Comparison of ENCODE assay signal across 20 cellular contexts in the genomic region with DNA sequence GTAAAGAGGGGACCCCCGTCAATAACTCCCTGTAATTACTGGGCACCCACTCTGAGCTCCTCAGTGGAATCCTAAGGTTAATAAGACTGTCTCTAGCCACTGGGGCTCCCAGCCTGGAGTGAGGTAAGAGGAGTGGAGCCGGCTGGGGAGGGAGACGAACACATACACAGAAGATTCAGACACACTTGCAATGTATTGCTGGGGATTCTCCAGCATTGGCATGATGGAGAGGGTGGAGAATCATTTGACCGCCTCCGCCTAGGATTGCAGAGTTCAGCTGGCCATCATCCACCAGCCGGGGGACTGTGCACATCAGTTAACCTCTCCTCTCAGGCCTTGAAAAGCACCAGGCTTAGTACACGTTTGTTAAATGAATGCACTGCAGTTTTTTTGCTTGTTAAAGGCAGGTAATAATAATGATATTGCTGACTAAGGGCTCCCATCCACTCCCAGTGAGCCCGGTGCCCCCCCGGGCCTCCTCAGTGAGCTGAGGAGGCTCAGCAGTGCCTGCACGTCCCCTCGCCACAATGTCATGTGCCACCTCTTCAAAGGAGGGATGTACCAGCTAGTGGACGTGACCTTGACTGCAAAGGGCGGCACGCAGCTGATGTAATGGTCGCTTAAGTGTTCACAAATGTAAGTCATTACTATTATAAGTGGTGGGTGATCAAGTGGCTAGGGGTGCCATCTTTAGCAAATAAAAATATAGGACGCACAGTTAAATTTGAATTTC. TPM values are rescaled to one million over a fixed set of nuclear protein-coding genes. Genes with fewer than 3 reads are reported as not detected.
"Had no signal": no experiment of that assay in that cellular context is flagged by ENCODE, and none has a peak within 500 bp of the region (broad histone marks: within the 10 kb centered on the region; RNA-seq: fewer than 3 reads in every experiment).

No MANE protein-coding gene starts in this region.

- H3K27ac ChIP-seq: SK-N-MC, uterus, WERI-Rb-1 had no signal

- H3K9me3 Mint-ChIP-seq: activated CD4-positive, alpha-beta T cell treated with anti-CD3 and anti-CD28 coated beads, Interleukin-2, amount 10 ng/mL, durations not matched to agents 24 days and 14 days; activated naive CD4-positive, alpha-beta T cell treated with anti-CD3 and anti-CD28 coated beads, Interleukin-2, amount 50 U/mL, for 24 hours; activated T-helper 2 cell treated with anti-CD3 and anti-CD28 coated beads, Interferon-gamma antibody, Interleukin-2, Interleukin-4, amounts not matched to agents 10 μg/mL and 5 μg/mL and 100 μg/mL, durations not matched to agents 14 hours and 24 hours and 36 hours; natural killer cell; stimulated activated naive CD8-positive, alpha-beta T cell treated with anti-CD3 and anti-CD28 coated beads, Interleukin-15, amount 100 ng/mL, for 72 hours; T-cell had no signal

- H3K27ac Mint-ChIP-seq: activated CD4-positive, alpha-beta T cell treated with anti-CD3 and anti-CD28 coated beads, Interleukin-2, amount 10 ng/mL, durations not matched to agents 24 days and 14 days; activated naive CD4-positive, alpha-beta T cell treated with anti-CD3 and anti-CD28 coated beads, Interleukin-2, amount 50 U/mL, for 24 hours; activated T-helper 2 cell treated with anti-CD3 and anti-CD28 coated beads, Interferon-gamma antibody, Interleukin-2, Interleukin-4, amounts not matched to agents 10 μg/mL and 5 μg/mL and 100 μg/mL, durations not matched to agents 14 hours and 24 hours and 36 hours; brain; natural killer cell; stimulated activated naive CD8-positive, alpha-beta T cell treated with anti-CD3 and anti-CD28 coated beads, Interleukin-15, amount 100 ng/mL, for 72 hours; T-cell had no signal

- H3K4me1 Mint-ChIP-seq: activated CD4-positive, alpha-beta T cell treated with anti-CD3 and anti-CD28 coated beads, Interleukin-2, amount 10 ng/mL, durations not matched to agents 24 days and 14 days; activated naive CD4-positive, alpha-beta T cell treated with anti-CD3 and anti-CD28 coated beads, Interleukin-2, amount 50 U/mL, for 24 hours; brain; natural killer cell; stimulated activated naive CD8-positive, alpha-beta T cell treated with anti-CD3 and anti-CD28 coated beads, Interleukin-15, amount 100 ng/mL, for 72 hours; T-cell had no signal

- DNase-seq: activated CD4-positive, alpha-beta T cell treated with anti-CD3 and anti-CD28 coated beads, Interleukin-2, amount 10 ng/mL, durations not matched to agents 24 days and 14 days; activated CD8-positive, alpha-beta memory T cell treated with anti-CD3 and anti-CD28 coated beads for 24 hours; amygdala; mucosa of descending colon; natural killer cell; occipital lobe; stimulated activated CD4-positive, alpha-beta T cell treated with anti-CD3 and anti-CD28 coated beads, Interleukin-4, amount 100 ng/mL, for 4 hours; stimulated activated naive CD8-positive, alpha-beta T cell treated with anti-CD3 and anti-CD28 coated beads, Interleukin-15, amount 100 ng/mL, for 72 hours; T-cell; WERI-Rb-1 had no signal

- H3K4me3 ChIP-seq: lung, mucosa of descending colon, SK-N-MC, uterus had no signal

- H3K36me3 Mint-ChIP-seq: activated naive CD4-positive, alpha-beta T cell treated with anti-CD3 and anti-CD28 coated beads, Interleukin-2, amount 50 U/mL, for 24 hours; brain; natural killer cell; T-cell had no signal

- H3K27me3 Mint-ChIP-seq: activated naive CD4-positive, alpha-beta T cell treated with anti-CD3 and anti-CD28 coated beads, Interleukin-2, amount 50 U/mL, for 24 hours; T-cell had no signal

- H3K4me1 ChIP-seq: uterus had no signal

- H3K36me3 ChIP-seq: uterus, WERI-Rb-1 had no signal

- H3K27me3 ChIP-seq: uterus had no signal

- H3K9me3 ChIP-seq: mucosa of descending colon, uterus had no signal

- ATAC-seq: esophagus mucosa; mucosa of descending colon; stimulated activated naive CD8-positive, alpha-beta T cell treated with anti-CD3 and anti-CD28 coated beads, Interleukin-15, amount 100 ng/mL, for 72 hours; T-cell had no signal

- H3K4me3 Mint-ChIP-seq: activated CD4-positive, alpha-beta T cell treated with anti-CD3 and anti-CD28 coated beads, Interleukin-2, amount 10 ng/mL, durations not matched to agents 24 days and 14 days; activated naive CD4-positive, alpha-beta T cell treated with anti-CD3 and anti-CD28 coated beads, Interleukin-2, amount 50 U/mL, for 24 hours; brain; natural killer cell; stimulated activated naive CD8-positive, alpha-beta T cell treated with anti-CD3 and anti-CD28 coated beads, Interleukin-15, amount 100 ng/mL, for 72 hours; T-cell had no signal

RNA-seq across cellular contexts. Expression of a gene that starts 20.3 kb away (rescaled TPM):
- total RNA-seq: kidney epithelial cell, pulmonary artery endothelial cell had no signal

RNA-seq across cellular contexts. Expression of a gene that starts 26.5 kb away (rescaled TPM):
- total RNA-seq: activated CD4-positive, alpha-beta T cell treated with anti-CD3 and anti-CD28 coated beads, Interleukin-2, amount 10 ng/mL, durations not matched to agents 24 days and 14 days; activated T-helper 2 cell treated with anti-CD3 and anti-CD28 coated beads, Interferon-gamma antibody, Interleukin-2, Interleukin-4, amounts not matched to agents 10 μg/mL and 5 μg/mL and 100 μg/mL, durations not matched to agents 14 hours and 24 hours and 36 hours; esophagus mucosa; frontal cortex; kidney epithelial cell; lung; mucosa of descending colon; natural killer cell; occipital lobe; pulmonary artery endothelial cell; T-cell; uterus had no signal
- polyA plus RNA-seq: lung had no signal

RNA-seq across cellular contexts. Expression of a gene that starts 37.6 kb away (rescaled TPM):
- total RNA-seq: activated CD4-positive, alpha-beta T cell treated with anti-CD3 and anti-CD28 coated beads, Interleukin-2, amount 10 ng/mL, durations not matched to agents 24 days and 14 days; activated T-helper 2 cell treated with anti-CD3 and anti-CD28 coated beads, Interferon-gamma antibody, Interleukin-2, Interleukin-4, amounts not matched to agents 10 μg/mL and 5 μg/mL and 100 μg/mL, durations not matched to agents 14 hours and 24 hours and 36 hours; kidney epithelial cell; mucosa of descending colon; natural killer cell; T-cell had no signal

RNA-seq across cellular contexts. Expression of a gene that starts 48.7 kb away (rescaled TPM):
- total RNA-seq: activated CD4-positive, alpha-beta T cell treated with anti-CD3 and anti-CD28 coated beads, Interleukin-2, amount 10 ng/mL, durations not matched to agents 24 days and 14 days; activated T-helper 2 cell treated with anti-CD3 and anti-CD28 coated beads, Interferon-gamma antibody, Interleukin-2, Interleukin-4, amounts not matched to agents 10 μg/mL and 5 μg/mL and 100 μg/mL, durations not matched to agents 14 hours and 24 hours and 36 hours; esophagus mucosa; frontal cortex; kidney epithelial cell; natural killer cell; pulmonary artery endothelial cell; T-cell had no signal
